Comparison of ENCODE assay signal across 3 cellular contexts in genomic region chr4:131352371-131352770, GRCh38.
DNase-seq lines count a peak whose midpoint lies in the region; TF ChIP-seq lines count a peak whose summit lies in the region.
"Not testable (repeated sequence)": the region's sequence is repeated elsewhere in the genome, so short reads cannot be mapped to it uniquely, and the experiment has no call there.

No MANE protein-coding gene starts in this region.

- not testable (repeated sequence) for H3K9me3 ChIP-seq in PC-9 (ENCODE audit: insufficient read depth, low read depth); osteoblast (ENCODE audit: low read depth, low read length)

- not testable (repeated sequence) for H3F3A ChIP-seq in PC-9 (ENCODE audit: insufficient read depth, low read depth)

- DNase-seq in DMS53 (lab: John Stamatoyannopoulos, UW) (peak; percentile 53), PC-9 (peak in 1 of 2 experiments; percentile 35), osteoblast (ENCODE audit: insufficient read length, low spot score, missing footprints) (peak; percentile 5)

- H3K4me3 ChIP-seq in PC-9; osteoblast (ENCODE audit: insufficient read depth, low read length): not testable (repeated sequence)

- H2AFZ ChIP-seq in PC-9; osteoblast (ENCODE audit: low read length): not testable (repeated sequence)

- H3K27me3 ChIP-seq in PC-9 (ENCODE audit: insufficient read depth, low read depth); osteoblast (ENCODE audit: insufficient read depth, low read length): not testable (repeated sequence)

- H4K20me1 ChIP-seq in PC-9 (ENCODE audit: insufficient read depth); osteoblast (ENCODE audit: insufficient read depth, low read length): not testable (repeated sequence)

- H3K36me3 ChIP-seq in PC-9 (ENCODE audit: low read depth); osteoblast (ENCODE audit: insufficient read depth, low read length): not testable (repeated sequence)

- not testable (repeated sequence) for TF ChIP-seq CTCF in PC-9 (conservative IDR thresholded peaks at IDR 0.05); osteoblast (IDR thresholded peaks at IDR 0.05; ENCODE audit: extremely low read depth, low read depth, low read length)

- H3K79me2 ChIP-seq in PC-9 (ENCODE audit: low read depth); osteoblast (ENCODE audit: insufficient read depth, low read length): not testable (repeated sequence)

- intact Hi-C loops in PC-9 (cut with micrococcal nuclease; ENCODE audit: unreplicated experiment), result not testable (repeated sequence)

- not testable (repeated sequence) for H3K4me1 ChIP-seq in PC-9 (replicated peaks; ENCODE audit: insufficient read depth); osteoblast (ENCODE audit: insufficient read depth, low read length)

- CTCF ChIA-PET in PC-9 (lab: Charles Lee), result not testable (repeated sequence)

- POLR2A ChIA-PET in PC-9 (lab: Charles Lee; ENCODE audit: unreplicated experiment), result not testable (repeated sequence)

- H3K27ac ChIP-seq in PC-9; osteoblast (ENCODE audit: low read depth, low read length): not testable (repeated sequence)

- H3K9me2 ChIP-seq in PC-9 (ENCODE audit: insufficient read depth), result not testable (repeated sequence)

- peak overlapping the region; percentile 13; the same call in 1 of the 2 replicates for H3K4me2 ChIP-seq in PC-9
- H3K4me2 ChIP-seq in osteoblast (ENCODE audit: insufficient read depth, low read length), result not testable (repeated sequence)

- not testable (repeated sequence) for BruUV-seq in PC-9 (replicated peaks; lab: Mats Ljungman, UMichigan)
